Comparison of ENCODE assay signal across 2 cellular contexts in genomic region chr4:10108391-10108790, GRCh38.
A peak's percentile ranks its signal among the peaks of the same experiment; 100 is the strongest.
TF ChIP-seq lines count a peak whose summit lies in the region.

No MANE protein-coding gene starts in this region.

TF ChIP-seq in K562, 482 proteins besides CTCF, POLR2A, EP300 and RAD21:
- TF ChIP-seq MNT (conservative IDR thresholded peaks at IDR 0.05), result no peak

TF ChIP-seq in HepG2, 621 proteins besides CTCF, POLR2A, EP300 and RAD21:
- 0 out of 2 replicates have a peak, but pooled peaks have one; percentile 9 for TF ChIP-seq ZNF687 (CRISPR knock-in tag; IDR thresholded peaks at IDR 0.05)
- TF ChIP-seq ARHGAP35 (CRISPR knock-in tag; IDR thresholded peaks at IDR 0.05; ENCODE audit: borderline replicate concordance), result no peak
- TF ChIP-seq ZNF367 (CRISPR knock-in tag; IDR thresholded peaks at IDR 0.05; ENCODE audit: borderline replicate concordance), result no peak
- no peak for TF ChIP-seq ZNF7 (CRISPR knock-in tag; IDR thresholded peaks at IDR 0.05)
- peak; percentile 83; the same call in 1 of the 2 replicates for TF ChIP-seq ZNF296 (CRISPR knock-in tag; conservative IDR thresholded peaks at IDR 0.05)
- no peak for TF ChIP-seq TP53 (CRISPR knock-in tag; conservative IDR thresholded peaks at IDR 0.05)
- no peak for TF ChIP-seq NFKB2 (CRISPR knock-in tag; IDR thresholded peaks at IDR 0.05; ENCODE audit: borderline replicate concordance)
- TF ChIP-seq, protein P1, sequence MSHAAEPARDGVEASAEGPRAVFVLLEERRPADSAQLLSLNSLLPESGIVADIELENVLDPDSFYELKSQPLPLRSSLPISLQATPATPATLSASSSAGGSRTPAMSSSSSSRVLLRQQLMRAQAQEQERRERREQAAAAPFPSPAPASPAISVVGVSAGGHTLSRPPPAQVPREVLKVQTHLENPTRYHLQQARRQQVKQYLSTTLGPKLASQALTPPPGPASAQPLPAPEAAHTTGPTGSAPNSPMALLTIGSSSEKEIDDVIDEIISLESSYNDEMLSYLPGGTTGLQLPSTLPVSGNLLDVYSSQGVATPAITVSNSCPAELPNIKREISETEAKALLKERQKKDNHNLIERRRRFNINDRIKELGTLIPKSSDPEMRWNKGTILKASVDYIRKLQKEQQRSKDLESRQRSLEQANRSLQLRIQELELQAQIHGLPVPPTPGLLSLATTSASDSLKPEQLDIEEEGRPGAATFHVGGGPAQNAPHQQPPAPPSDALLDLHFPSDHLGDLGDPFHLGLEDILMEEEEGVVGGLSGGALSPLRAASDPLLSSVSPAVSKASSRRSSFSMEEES (CRISPR knock-in tag; IDR thresholded peaks at IDR 0.05), result no peak
